In genomic region chr12:27285395-27285794, GRCh38 we compare ENCODE assay signal across 14 cellular contexts. TPM values are rescaled to one million over a fixed set of nuclear protein-coding genes. Genes with fewer than 3 reads are reported as not detected.
DNase-seq lines count a peak whose midpoint lies in the region; ATAC-seq and TF ChIP-seq lines count a peak whose summit lies in the region.
"Had no signal": no experiment of that assay in that cellular context is flagged by ENCODE, and none has a peak within 500 bp of the region (broad histone marks: within the 10 kb centered on the region; RNA-seq: fewer than 3 reads in every experiment).

No MANE protein-coding gene starts in this region.

- BruUV-seq in Caco-2 (replicated peaks; lab: Mats Ljungman, UMichigan): no TSS peak

- no peak overlapping the region for H2BK15ac ChIP-seq in mesenchymal stem cell (ENCODE audit: low read depth, poor library complexity, severe bottlenecking)

- no peak overlapping the region for H3K23ac ChIP-seq in mesenchymal stem cell (ENCODE audit: low read length in 2 of 2)

- no peak overlapping the region for H4K91ac ChIP-seq in mesenchymal stem cell (ENCODE audit: low read length)

- no peak for TF ChIP-seq POLR2A in vagina (IDR thresholded peaks at IDR 0.05)

- H2BK5ac ChIP-seq in mesenchymal stem cell (ENCODE audit: low read depth, low read length, poor library complexity, severe bottlenecking): no peak overlapping the region

- H3K36me3 Mint-ChIP-seq in chondrocyte (ENCODE audit: low read depth) (peaks cover 8% of the 10 kb centered on the region), Caco-2 (ENCODE audit: insufficient read depth, unreplicated experiment) (no peaks in the 10 kb centered on the region)

- H3K27me3 ChIP-seq in heart right ventricle: no peaks in the 10 kb centered on the region
- H3K27me3 ChIP-seq in mesenchymal stem cell (ENCODE audit: control insufficient read depth in 1 of 2, insufficient read depth in 1 of 2, low read length in 2 of 2): no peaks in the 10 kb centered on the region
- no peaks in the 10 kb centered on the region for H3K27me3 ChIP-seq in vagina
- no peaks in the 10 kb centered on the region for H3K27me3 ChIP-seq in Caco-2 (replicated peaks; ENCODE audit: control insufficient read depth, insufficient read depth, low read length)
- H3K27me3 ChIP-seq: neutrophil had no signal

- no peak for DNase-seq in heart right ventricle
- DNase-seq in cardiac septum (ENCODE audit: low spot score): no peak
- no peak for DNase-seq in chondrocyte (ENCODE audit: low spot score)
- DNase-seq in mesenchymal stem cell: peak; percentile 53
- DNase-seq in vagina (ENCODE audit: extremely low spot score in 2 of 2): no peak
- DNase-seq in kidney glomerular epithelial cell (lab: John Stamatoyannopoulos, UW): no peak
- DNase-seq in Caco-2: no peak
- DNase-seq: activated naive CD8-positive, alpha-beta T cell treated with anti-CD3 and anti-CD28 coated beads, Interleukin-2, amount 50 U/mL, for 24 hours; NCI-H2029; stimulated activated CD4-positive, alpha-beta T cell treated with anti-CD3 and anti-CD28 coated beads, Interleukin-2, amount 100 ng/mL, for 24 hours had no signal

- H2AFZ ChIP-seq in mesenchymal stem cell (ENCODE audit: low read depth, low read length): no peak overlapping the region

- no peak overlapping the region for H2BK120ac ChIP-seq in mesenchymal stem cell (ENCODE audit: low read depth, low read length)

- H3K9ac ChIP-seq in mesenchymal stem cell (ENCODE audit: low read length): peak overlapping the region; percentile 80

- H3K36me3 ChIP-seq in heart right ventricle: no peaks in the 10 kb centered on the region
- H3K36me3 ChIP-seq in mesenchymal stem cell (ENCODE audit: control insufficient read depth in 1 of 2, insufficient read depth in 2 of 2, low read depth in 1 of 2, low read length in 2 of 2): peaks cover 0 to 4% of the 10 kb centered on the region in 2 experiments
- H3K36me3 ChIP-seq in vagina: no peaks in the 10 kb centered on the region
- H3K36me3 ChIP-seq in Caco-2 (ENCODE audit: control insufficient read depth, insufficient read depth, low read length): no peaks in the 10 kb centered on the region

- WGBS in heart right ventricle, 2 donors: 70 to 76% methylated on average over 1 of the region's 1 CpG
- WGBS in mesenchymal stem cell: no CpG with 5 or more reads among the region's 1 CpG

- H3K27me3 Mint-ChIP-seq in chondrocyte (ENCODE audit: low read depth) (no peaks in the 10 kb centered on the region), Caco-2 (ENCODE audit: insufficient read depth, unreplicated experiment) (no peaks in the 10 kb centered on the region)
- H3K27me3 Mint-ChIP-seq: activated naive CD8-positive, alpha-beta T cell treated with anti-CD3 and anti-CD28 coated beads, Interleukin-2, amount 50 U/mL, for 24 hours; stimulated activated naive CD8-positive, alpha-beta T cell treated with anti-CD3 and anti-CD28 coated beads, Interleukin-15, Interleukin-2, amounts not matched to agents 100 ng/mL and 50 ng/mL, for 24 hours had no signal

- H3K9me3 Mint-ChIP-seq in chondrocyte (ENCODE audit: low read depth): no peaks in the 10 kb centered on the region
- H3K9me3 Mint-ChIP-seq in Caco-2 (ENCODE audit: unreplicated experiment): no peaks in the 10 kb centered on the region
- H3K9me3 Mint-ChIP-seq: activated naive CD8-positive, alpha-beta T cell treated with anti-CD3 and anti-CD28 coated beads, Interleukin-2, amount 50 U/mL, for 24 hours; stimulated activated naive CD8-positive, alpha-beta T cell treated with anti-CD3 and anti-CD28 coated beads, Interleukin-15, Interleukin-2, amounts not matched to agents 100 ng/mL and 50 ng/mL, for 24 hours; T-helper 2 cell treated with Interferon-gamma antibody and Interleukin-4, amounts not matched to agents 5 μg/mL and 100 μg/mL, for 36 hours had no signal

- ATAC-seq in heart right ventricle: peak in 3 of 8 donors; percentile 30 to 51 (median 46)
- no peak for ATAC-seq in HG03025 (IDR thresholded peaks at IDR 0.05; ENCODE audit: low FRiP score, unreplicated experiment)
- ATAC-seq: activated naive CD8-positive, alpha-beta T cell treated with anti-CD3 and anti-CD28 coated beads, Interleukin-2, amount 50 U/mL, for 24 hours had no signal

- H2AK5ac ChIP-seq in mesenchymal stem cell (ENCODE audit: low read length, severe bottlenecking): no peak overlapping the region

- H3K4me3 Mint-ChIP-seq in chondrocyte (ENCODE audit: unreplicated experiment): peak overlapping the region; percentile 49
- H3K4me3 Mint-ChIP-seq in Caco-2 (ENCODE audit: unreplicated experiment): no peak overlapping the region
- H3K4me3 Mint-ChIP-seq: activated naive CD8-positive, alpha-beta T cell treated with anti-CD3 and anti-CD28 coated beads, Interleukin-2, amount 50 U/mL, for 24 hours; stimulated activated naive CD8-positive, alpha-beta T cell treated with anti-CD3 and anti-CD28 coated beads, Interleukin-15, Interleukin-2, amounts not matched to agents 100 ng/mL and 50 ng/mL, for 24 hours; T-helper 2 cell treated with Interferon-gamma antibody and Interleukin-4, amounts not matched to agents 5 μg/mL and 100 μg/mL, for 36 hours had no signal

- H3K18ac ChIP-seq in mesenchymal stem cell (ENCODE audit: low read depth in 1 of 2, low read length in 2 of 2): no peak overlapping the region

- H3K4me1 ChIP-seq in heart right ventricle (peaks cover 0 to 83% (median 57%) of the 10 kb centered on the region in 9 donors), mesenchymal stem cell (ENCODE audit: control insufficient read depth, insufficient read depth, low read depth, low read length) (no peaks in the 10 kb centered on the region), vagina (peaks cover 32% of the 10 kb centered on the region), Caco-2 (peaks cover 18% of the 10 kb centered on the region)

- TF ChIP-seq CTCF in heart right ventricle (IDR thresholded peaks at IDR 0.05) (no peak), chondrocyte (IDR thresholded peaks at IDR 0.05) (no peak), vagina (IDR thresholded peaks at IDR 0.05) (no peak), Caco-2 (IDR thresholded peaks at IDR 0.05; ENCODE audit: insufficient read depth in 1 of 2, low read depth in 1 of 2, low read length in 1 of 2, severe bottlenecking in 1 of 2, unreplicated experiment in 1 of 2) (no peak)

- H3K14ac ChIP-seq in mesenchymal stem cell (ENCODE audit: low read length in 2 of 2): no peak overlapping the region

- H3K79me1 ChIP-seq in mesenchymal stem cell (replicated peaks; ENCODE audit: low read length, poor library complexity, severe bottlenecking): peaks cover 10% of the 10 kb centered on the region

- H3K4me1 Mint-ChIP-seq in chondrocyte (ENCODE audit: low read depth) (peaks cover 90% of the 10 kb centered on the region), Caco-2 (ENCODE audit: low read depth, unreplicated experiment) (peaks cover 14% of the 10 kb centered on the region)

- H3K4me3 ChIP-seq in heart right ventricle (no peak overlapping the region), mesenchymal stem cell (ENCODE audit: insufficient read depth in 1 of 2, low read depth in 1 of 2, low read length in 2 of 2) (no peak overlapping the region), vagina (no peak overlapping the region), Caco-2 (ENCODE audit: low read depth, low read length) (no peak overlapping the region)

- no peak overlapping the region for H2BK12ac ChIP-seq in mesenchymal stem cell (ENCODE audit: low read length in 2 of 2)

- POLR2A ChIA-PET in Caco-2 (lab: Charles Lee): no interaction called here

- intact Hi-C loops in heart right ventricle (cut with DNase I): no loop called here
- intact Hi-C loops in cardiac septum (cut with DNase I): loop anchor here (5.0 kb wide), 1 partner anchor 38 kb away; no protein-coding TSS in a partner anchor
- intact Hi-C loops in vagina (cut with DNase I): no loop called here
- intact Hi-C loops in Caco-2 (cut with micrococcal nuclease; ENCODE audit: unreplicated experiment): no loop called here

- peak overlapping the region; percentile 20 to 80 (median 62) for H3K27ac ChIP-seq in heart right ventricle
- no peak overlapping the region for H3K27ac ChIP-seq in mesenchymal stem cell (ENCODE audit: low read length, poor library complexity, severe bottlenecking)
- H3K27ac ChIP-seq in vagina: peak overlapping the region; percentile 76

- no peak overlapping the region for H3K4ac ChIP-seq in mesenchymal stem cell (ENCODE audit: low read depth in 1 of 2, low read length in 2 of 2)

- H3K4me2 ChIP-seq in mesenchymal stem cell (ENCODE audit: low read length, poor library complexity, severe bottlenecking): no peak overlapping the region

- CTCF ChIA-PET in Caco-2 (lab: Charles Lee): interaction anchor here (0.6 to 1.1 kb wide), 2 partner anchors 10 to 452 kb away, joined by 3 to 4 read pairs; partner anchors contain the start of gene ITPR2

- no peaks in the 10 kb centered on the region for H3K9me3 ChIP-seq in heart right ventricle
- no peaks in the 10 kb centered on the region for H3K9me3 ChIP-seq in mesenchymal stem cell (ENCODE audit: control insufficient read depth, low read length)
- no peaks in the 10 kb centered on the region for H3K9me3 ChIP-seq in vagina
- no peaks in the 10 kb centered on the region for H3K9me3 ChIP-seq in Caco-2
- H3K9me3 ChIP-seq: neutrophil had no signal

- H4K8ac ChIP-seq in mesenchymal stem cell (ENCODE audit: low read length): no peak overlapping the region

- H3K27ac Mint-ChIP-seq in chondrocyte (ENCODE audit: unreplicated experiment) (peak overlapping the region; percentile 84), Caco-2 (ENCODE audit: unreplicated experiment) (no peak overlapping the region)
- H3K27ac Mint-ChIP-seq: activated naive CD8-positive, alpha-beta T cell treated with anti-CD3 and anti-CD28 coated beads, Interleukin-2, amount 50 U/mL, for 24 hours; stimulated activated naive CD8-positive, alpha-beta T cell treated with anti-CD3 and anti-CD28 coated beads, Interleukin-15, Interleukin-2, amounts not matched to agents 100 ng/mL and 50 ng/mL, for 24 hours; T-helper 2 cell treated with Interferon-gamma antibody and Interleukin-4, amounts not matched to agents 5 μg/mL and 100 μg/mL, for 36 hours had no signal

RNA-seq across cellular contexts. Expression of gene STK38L, which starts 41.3 kb away (rescaled TPM):
- total RNA-seq in heart right ventricle (100 to 1,000 TPM in 5 of 10 donors, 10 to 100 TPM in 5; 40.7 to 165 (median 104) TPM), cardiac septum (269 TPM), chondrocyte (219 to 248 TPM (median 222 TPM) in 3 replicates), vagina (52.8 TPM), Caco-2 (2022) (52.0 and 59.4 TPM in 2 replicates)
- polyA plus RNA-seq in heart right ventricle: 10 to 100 TPM in 1 of 2 donors, 1 to 10 TPM in 1; 9.5 to 23.5 TPM
- 18.5 TPM for polyA plus RNA-seq in mesenchymal stem cell (2013, experiment 1 of 2)
- polyA plus RNA-seq in mesenchymal stem cell (2013, experiment 2 of 2): 19.1 TPM

RNA-seq across cellular contexts. Expression of gene BMAL2, which starts 47.2 kb away (rescaled TPM):
- total RNA-seq in heart right ventricle: 1 to 10 TPM; 1.1 to 9.4 (median 2.8) TPM
- polyA plus RNA-seq in heart right ventricle: under 1 TPM; 0.44 to 0.93 TPM
- 8.9 TPM for total RNA-seq in cardiac septum
- 9.0 to 12.0 TPM (median 11.6 TPM) in 3 replicates for total RNA-seq in chondrocyte
- polyA plus RNA-seq in mesenchymal stem cell (2013, experiment 1 of 2): 4.1 TPM
- 4.6 TPM for polyA plus RNA-seq in mesenchymal stem cell (2013, experiment 2 of 2)
- total RNA-seq in vagina: 9.8 TPM
- 35.4 and 36.0 TPM in 2 replicates for total RNA-seq in Caco-2 (2022)
